In the genomic region with DNA sequence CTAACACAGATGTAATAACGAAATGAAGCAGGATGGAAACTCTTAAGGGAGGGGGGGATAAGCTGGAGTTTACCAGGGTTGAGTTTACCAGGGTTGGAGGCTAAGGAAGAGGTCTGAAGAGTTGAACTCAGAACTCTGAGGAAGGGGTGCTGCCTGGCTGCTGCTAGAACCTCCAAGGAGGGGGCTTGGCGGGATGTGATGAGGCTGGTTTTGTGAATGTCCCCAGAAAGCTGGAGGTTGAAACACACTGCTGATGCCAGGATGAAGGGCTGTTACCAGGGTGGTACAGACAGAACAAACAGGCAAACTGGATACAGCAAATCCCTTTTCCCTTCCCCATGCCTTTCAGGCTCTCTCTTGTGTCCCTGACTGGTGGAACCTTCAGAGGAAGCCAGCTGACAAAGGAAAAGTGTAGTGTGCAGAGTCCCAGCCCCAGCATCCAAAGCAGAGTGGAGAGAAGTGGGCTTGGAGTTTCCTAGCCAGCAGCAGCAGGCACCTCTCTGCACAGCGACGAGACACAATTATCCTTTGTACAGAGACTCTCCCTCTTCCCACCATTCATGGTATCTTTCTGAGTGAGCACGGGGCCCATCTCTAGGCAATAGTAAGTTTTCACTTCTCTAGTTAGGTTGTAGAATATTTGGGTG, we compare ENCODE assay signal across 18 cellular contexts. TPM values are rescaled to one million over a fixed set of nuclear protein-coding genes. Genes with fewer than 3 reads are reported as not detected.
DNase-seq lines count a peak whose midpoint lies in the region; ATAC-seq and TF ChIP-seq lines count a peak whose summit lies in the region.
"Had no signal": no experiment of that assay in that cellular context is flagged by ENCODE, and none has a peak within 500 bp of the region (broad histone marks: within the 10 kb centered on the region; RNA-seq: fewer than 3 reads in every experiment).

No MANE protein-coding gene starts in this region.

- peaks cover 45% of the 10 kb centered on the region for H3K4me1 Mint-ChIP-seq in activated naive CD4-positive, alpha-beta T cell treated with anti-CD3 and anti-CD28 coated beads, Interleukin-2, amount 50 U/mL, for 24 hours
- H3K4me1 Mint-ChIP-seq in T-cell (peaks cover 41% of the 10 kb centered on the region in 3 donors), memory B cell (peaks cover 16% of the 10 kb centered on the region)

- H3K27me3 Mint-ChIP-seq in activated naive CD4-positive, alpha-beta T cell treated with anti-CD3 and anti-CD28 coated beads, Interleukin-2, amount 50 U/mL, for 24 hours = no peaks in the 10 kb centered on the region
- H3K27me3 Mint-ChIP-seq in T-cell = no peaks in the 10 kb centered on the region
- H3K27me3 Mint-ChIP-seq in memory B cell = no peaks in the 10 kb centered on the region
- H3K27me3 Mint-ChIP-seq: central memory CD8-positive, alpha-beta T cell had no signal

- TF ChIP-seq CTCF in GM10248 (IDR thresholded peaks at IDR 0.05; ENCODE audit: control extremely low read depth, extremely low read depth, low read depth, missing control alignments) = no peak

- H3K27ac Mint-ChIP-seq in activated naive CD4-positive, alpha-beta T cell treated with anti-CD3 and anti-CD28 coated beads, Interleukin-2, amount 50 U/mL, for 24 hours = peak overlapping the region; percentile 38
- peak overlapping the region; percentile 31 to 57 for H3K27ac Mint-ChIP-seq in T-cell
- H3K27ac Mint-ChIP-seq in memory B cell = peak overlapping the region; percentile 2
- H3K27ac Mint-ChIP-seq: IgD-negative memory B cell; T-helper 1 cell treated with Interleukin-12 subunit alpha and Interleukin-12 subunit beta and Interleukin-4 antibody, amounts not matched to agents 30 μg/mL and 1 μg/mL, for 36 hours had no signal

- H3K4me3 ChIP-seq in stomach smooth muscle (ENCODE audit: low read length in 2 of 2) = no peak overlapping the region
- H3K4me3 ChIP-seq: spleen, uterus had no signal

- ATAC-seq in T-cell (replicated peaks in 1 of 4) (no peak), memory B cell (ENCODE audit: low read depth) (no peak)

- no peak overlapping the region for H3K9ac ChIP-seq in stomach smooth muscle (ENCODE audit: low read length in 2 of 2)

- H3K27me3 ChIP-seq in stomach smooth muscle (ENCODE audit: control insufficient read depth in 1 of 2, insufficient read depth in 2 of 2, low read length in 2 of 2) = no peaks in the 10 kb centered on the region
- H3K27me3 ChIP-seq: spleen, uterus had no signal

- CTCF ChIA-PET in T-cell (lab: Charles Lee) = interaction anchor here in 1 of 2 donors (1.0 kb wide), 1 partner anchor 18 kb away, joined by 5 read pairs; no protein-coding TSS in a partner anchor
- CTCF ChIA-PET in GM10248 (lab: Yijun Ruan, JAX) = interaction anchor here (1.0 to 8.3 kb wide), 7 partner anchors 9 to 110 kb away, joined by 3 to 124 read pairs (median 4); no protein-coding TSS in a partner anchor

- no peak overlapping the region for H3K4me3 Mint-ChIP-seq in activated naive CD4-positive, alpha-beta T cell treated with anti-CD3 and anti-CD28 coated beads, Interleukin-2, amount 50 U/mL, for 24 hours
- H3K4me3 Mint-ChIP-seq in T-cell (no peak overlapping the region), memory B cell (no peak overlapping the region)
- H3K4me3 Mint-ChIP-seq: central memory CD8-positive, alpha-beta T cell; IgD-negative memory B cell; T-helper 1 cell treated with Interleukin-12 subunit alpha and Interleukin-12 subunit beta and Interleukin-4 antibody, amounts not matched to agents 30 μg/mL and 1 μg/mL, for 36 hours had no signal

- peaks cover 49% of the 10 kb centered on the region for H3K4me1 ChIP-seq in stomach smooth muscle (ENCODE audit: control insufficient read depth, insufficient read depth, low read length)

- no peak for DNase-seq in activated naive CD4-positive, alpha-beta T cell (lab: John Stamatoyannopoulos, UW)
- DNase-seq in T-cell = no peak
- DNase-seq in memory B cell (ENCODE audit: low spot score in 2 of 2) = no peak
- DNase-seq in activated gamma-delta T cell treated with Interleukin-2 at 50 U/mL for 16 hours = no peak
- no peak for DNase-seq in GM10248 (ENCODE audit: extremely low spot score)
- DNase-seq in NCI-H345 treated with DMSO at 0.1 percent for 48 hours (lab: John Stamatoyannopoulos, UW; ENCODE audit: unreplicated experiment) = no peak
- DNase-seq: COR-L47, EL, NCI-H1694, NCI-H446, SHP77, spleen, uterus had no signal

- no peaks in the 10 kb centered on the region for H3K9me3 ChIP-seq in stomach smooth muscle (ENCODE audit: control insufficient read depth in 2 of 2, low read length in 2 of 2)
- H3K9me3 ChIP-seq: spleen, uterus had no signal

- H3K27ac ChIP-seq in stomach smooth muscle (ENCODE audit: low read length) = peak overlapping the region; percentile 37
- H3K27ac ChIP-seq: uterus had no signal

- H3K9me3 Mint-ChIP-seq in activated naive CD4-positive, alpha-beta T cell treated with anti-CD3 and anti-CD28 coated beads, Interleukin-2, amount 50 U/mL, for 24 hours = no peaks in the 10 kb centered on the region
- H3K9me3 Mint-ChIP-seq in T-cell = no peaks in the 10 kb centered on the region
- H3K9me3 Mint-ChIP-seq in memory B cell = no peaks in the 10 kb centered on the region
- H3K9me3 Mint-ChIP-seq: central memory CD8-positive, alpha-beta T cell; IgD-negative memory B cell; T-helper 1 cell treated with Interleukin-12 subunit alpha and Interleukin-12 subunit beta and Interleukin-4 antibody, amounts not matched to agents 30 μg/mL and 1 μg/mL, for 36 hours had no signal

- peaks cover 0 to 4% of the 10 kb centered on the region in 2 donors for H3K36me3 ChIP-seq in stomach smooth muscle (ENCODE audit: control insufficient read depth in 2 of 2, insufficient read depth in 2 of 2, low read length in 2 of 2)
- H3K36me3 ChIP-seq: uterus had no signal

- peaks cover 2% of the 10 kb centered on the region for H3K36me3 Mint-ChIP-seq in activated naive CD4-positive, alpha-beta T cell treated with anti-CD3 and anti-CD28 coated beads, Interleukin-2, amount 50 U/mL, for 24 hours
- peaks cover 23% of the 10 kb centered on the region for H3K36me3 Mint-ChIP-seq in T-cell
- H3K36me3 Mint-ChIP-seq in memory B cell = peaks cover 14% of the 10 kb centered on the region
- H3K36me3 Mint-ChIP-seq: IgD-negative memory B cell had no signal

- POLR2A ChIA-PET in T-cell (lab: Charles Lee) (no interaction called here), GM10248 (lab: Yijun Ruan, JAX) (no interaction called here)

RNA-seq across cellular contexts. Expression of a gene that starts 23.7 kb away (rescaled TPM):
- total RNA-seq in T-cell = 100 to 1,000 TPM; 107 to 194 (median 116) TPM
